Comparison of ENCODE assay signal across 14 cellular contexts in genomic region chr9:134320195-134320885, GRCh38. TPM values are rescaled to one million over a fixed set of nuclear protein-coding genes. Genes with fewer than 3 reads are reported as not detected.
DNase-seq lines count a peak whose midpoint lies in the region; ATAC-seq and TF ChIP-seq lines count a peak whose summit lies in the region.
"Had no signal": no experiment of that assay in that cellular context is flagged by ENCODE, and none has a peak within 500 bp of the region (broad histone marks: within the 10 kb centered on the region; RNA-seq: fewer than 3 reads in every experiment).

No MANE protein-coding gene starts in this region.

- no peak overlapping the region for H3K4me2 ChIP-seq in mesenchymal stem cell (ENCODE audit: low read length, poor library complexity, severe bottlenecking)

- peak overlapping the region; percentile 14 for H4K91ac ChIP-seq in mesenchymal stem cell (ENCODE audit: low read length)

- H3K4me1 Mint-ChIP-seq in activated CD4-positive, alpha-beta T cell treated with anti-CD3 and anti-CD28 coated beads, Interleukin-2, amount 10 ng/mL, durations not matched to agents 7 days and 5 days: peaks cover 3% of the 10 kb centered on the region
- peaks cover 32% of the 10 kb centered on the region for H3K4me1 Mint-ChIP-seq in endodermal cell

- no peak overlapping the region for H2BK15ac ChIP-seq in mesenchymal stem cell (ENCODE audit: low read depth, poor library complexity, severe bottlenecking)

- H3K4me1 ChIP-seq in endodermal cell (ENCODE audit: control insufficient read depth, insufficient read depth, low read length): peaks cover 4% of the 10 kb centered on the region
- peaks cover 41% of the 10 kb centered on the region for H3K4me1 ChIP-seq in mesenchymal stem cell (ENCODE audit: control insufficient read depth, insufficient read depth, low read depth, low read length)
- peaks cover 28 to 61% of the 10 kb centered on the region in 2 donors for H3K4me1 ChIP-seq in thyroid gland

- POLR2A ChIA-PET in activated CD4-positive, alpha-beta T cell treated with anti-CD3 and anti-CD28 coated beads, Interleukin-2, amount 10 ng/mL, durations not matched to agents 7 days and 5 days (lab: Charles Lee): no interaction called here

- no peak overlapping the region for H2AFZ ChIP-seq in mesenchymal stem cell (ENCODE audit: low read depth, low read length)

- H3K4me3 ChIP-seq in endodermal cell (ENCODE audit: low read length) (no peak overlapping the region), mesenchymal stem cell (ENCODE audit: insufficient read depth in 1 of 2, low read depth in 1 of 2, low read length in 2 of 2) (no peak overlapping the region), thyroid gland (replicated peaks in 1 of 3) (no peak overlapping the region)

- CTCF ChIA-PET in activated CD4-positive, alpha-beta T cell treated with anti-CD3 and anti-CD28 coated beads, Interleukin-2, amount 10 ng/mL, durations not matched to agents 7 days and 5 days (lab: Charles Lee): no interaction called here

- no peaks in the 10 kb centered on the region for H3K9me3 ChIP-seq in endodermal cell (ENCODE audit: control insufficient read depth, low read length)
- H3K9me3 ChIP-seq in mesenchymal stem cell (ENCODE audit: control insufficient read depth, low read length): no peaks in the 10 kb centered on the region
- H3K9me3 ChIP-seq in thyroid gland: no peaks in the 10 kb centered on the region

- TF ChIP-seq POLR2A in thyroid gland (IDR thresholded peaks at IDR 0.05): no peak

- 84 to 85% methylated on average over 11 to 20 of the region's 20 CpGs for WGBS in endodermal cell (ENCODE audit: insufficient coverage in 1 of 2, insufficient read length in 1 of 2), 2 experiments
- 78% methylated on average over 20 of the region's 20 CpGs for WGBS in mesenchymal stem cell
- WGBS in thyroid gland, 2 donors: 68 to 69% methylated on average over 20 of the region's 20 CpGs

- TF ChIP-seq CTCF in endodermal cell (conservative IDR thresholded peaks at IDR 0.05) (no peak), thyroid gland (IDR thresholded peaks at IDR 0.05) (no peak)

- H3K27me3 ChIP-seq in endodermal cell (ENCODE audit: control insufficient read depth, insufficient read depth, low read length, poor library complexity, severe bottlenecking): no peaks in the 10 kb centered on the region
- no peaks in the 10 kb centered on the region for H3K27me3 ChIP-seq in mesenchymal stem cell (ENCODE audit: control insufficient read depth in 1 of 2, insufficient read depth in 1 of 2, low read length in 2 of 2)
- no peaks in the 10 kb centered on the region for H3K27me3 ChIP-seq in thyroid gland

- no peak for ATAC-seq in HG02571 (IDR thresholded peaks at IDR 0.05; ENCODE audit: unreplicated experiment)
- ATAC-seq: activated CD4-positive, CD25-positive, alpha-beta regulatory T cell treated with anti-CD3 and anti-CD28 coated beads, Interleukin-2, amount 50 U/mL, for 24 hours; CD8-positive, alpha-beta T cell; stimulated activated effector memory CD8-positive, alpha-beta T cell treated with anti-CD3 and anti-CD28 coated beads, Interleukin-12 subunit alpha, Interleukin-12 subunit beta, amount 100 ng/mL, for 72 hours had no signal

- H2BK12ac ChIP-seq in mesenchymal stem cell (ENCODE audit: low read length in 2 of 2): no peak overlapping the region

- DNase-seq in activated CD4-positive, alpha-beta T cell treated with anti-CD3 and anti-CD28 coated beads, Interleukin-2, amount 50 U/mL, for 1 hour: peak; percentile 35
- no peak for DNase-seq in activated CD4-positive, alpha-beta T cell treated with anti-CD3 and anti-CD28 coated beads, Interleukin-2, amount 10 ng/mL, durations not matched to agents 7 days and 5 days
- peak; percentile 75 for DNase-seq in endodermal cell
- no peak for DNase-seq in mesenchymal stem cell
- peak; percentile 39 to 47 for DNase-seq in thyroid gland
- DNase-seq in NCI-H510A treated with DMSO at 0.1 percent for 48 hours (lab: John Stamatoyannopoulos, UW): no peak
- DNase-seq in H4 (ENCODE audit: low spot score): no peak
- DNase-seq: activated T-cell treated with anti-CD3 and anti-CD28 coated beads for 4 hours, NCI-H1436, OCI-M1 had no signal

- no peaks in the 10 kb centered on the region for H3K9me3 Mint-ChIP-seq in activated CD4-positive, alpha-beta T cell treated with anti-CD3 and anti-CD28 coated beads, Interleukin-2, amount 10 ng/mL, durations not matched to agents 7 days and 5 days
- no peaks in the 10 kb centered on the region for H3K9me3 Mint-ChIP-seq in endodermal cell
- H3K9me3 Mint-ChIP-seq: CD8-positive, alpha-beta T cell; stimulated activated effector memory CD8-positive, alpha-beta T cell treated with anti-CD3 and anti-CD28 coated beads, Interleukin-12 subunit alpha, Interleukin-12 subunit beta, amount 100 ng/mL, for 72 hours had no signal

- no peak overlapping the region for H3K4me3 Mint-ChIP-seq in activated CD4-positive, alpha-beta T cell treated with anti-CD3 and anti-CD28 coated beads, Interleukin-2, amount 10 ng/mL, durations not matched to agents 7 days and 5 days
- no peak overlapping the region for H3K4me3 Mint-ChIP-seq in endodermal cell
- H3K4me3 Mint-ChIP-seq: CD8-positive, alpha-beta T cell; stimulated activated effector memory CD8-positive, alpha-beta T cell treated with anti-CD3 and anti-CD28 coated beads, Interleukin-12 subunit alpha, Interleukin-12 subunit beta, amount 100 ng/mL, for 72 hours had no signal

- H3K27me3 Mint-ChIP-seq in activated CD4-positive, alpha-beta T cell treated with anti-CD3 and anti-CD28 coated beads, Interleukin-2, amount 10 ng/mL, durations not matched to agents 7 days and 5 days: peaks cover 23% of the 10 kb centered on the region
- H3K27me3 Mint-ChIP-seq in endodermal cell (ENCODE audit: insufficient read depth): no peaks in the 10 kb centered on the region

- H3K36me3 ChIP-seq in endodermal cell (ENCODE audit: control insufficient read depth, insufficient read depth, low read length) (no peaks in the 10 kb centered on the region), mesenchymal stem cell (ENCODE audit: control insufficient read depth in 1 of 2, insufficient read depth in 2 of 2, low read depth in 1 of 2, low read length in 2 of 2) (no peaks in the 10 kb centered on the region), thyroid gland (no peaks in the 10 kb centered on the region)

- H3K27ac Mint-ChIP-seq in activated CD4-positive, alpha-beta T cell treated with anti-CD3 and anti-CD28 coated beads, Interleukin-2, amount 10 ng/mL, durations not matched to agents 7 days and 5 days: no peak overlapping the region
- H3K27ac Mint-ChIP-seq in endodermal cell: no peak overlapping the region
- H3K27ac Mint-ChIP-seq: CD8-positive, alpha-beta T cell; stimulated activated effector memory CD8-positive, alpha-beta T cell treated with anti-CD3 and anti-CD28 coated beads, Interleukin-12 subunit alpha, Interleukin-12 subunit beta, amount 100 ng/mL, for 72 hours had no signal

- H3K27ac ChIP-seq in endodermal cell (ENCODE audit: low read depth, low read length) (peak overlapping the region; percentile 72), mesenchymal stem cell (ENCODE audit: low read length, poor library complexity, severe bottlenecking) (no peak overlapping the region), thyroid gland (no peak overlapping the region)

- no peak overlapping the region for H2AK5ac ChIP-seq in mesenchymal stem cell (ENCODE audit: low read length, severe bottlenecking)

- no peak overlapping the region for H2BK5ac ChIP-seq in mesenchymal stem cell (ENCODE audit: low read depth, low read length, poor library complexity, severe bottlenecking)

- H3K79me1 ChIP-seq in mesenchymal stem cell (replicated peaks; ENCODE audit: low read length, poor library complexity, severe bottlenecking): no peaks in the 10 kb centered on the region

- H3K23ac ChIP-seq in mesenchymal stem cell (ENCODE audit: low read length in 2 of 2): peak overlapping the region in 1 of 2 experiments; percentile 0

- intact Hi-C loops in thyroid gland (cut with DNase I): no loop called here

- H3K4ac ChIP-seq in mesenchymal stem cell (ENCODE audit: low read depth in 1 of 2, low read length in 2 of 2): no peak overlapping the region

- no peak overlapping the region for H4K8ac ChIP-seq in mesenchymal stem cell (ENCODE audit: low read length)

- H3K14ac ChIP-seq in mesenchymal stem cell (ENCODE audit: low read length in 2 of 2): peak overlapping the region in 1 of 2 experiments; percentile 91

- no peaks in the 10 kb centered on the region for H3K36me3 Mint-ChIP-seq in activated CD4-positive, alpha-beta T cell treated with anti-CD3 and anti-CD28 coated beads, Interleukin-2, amount 10 ng/mL, durations not matched to agents 7 days and 5 days (ENCODE audit: low read depth)
- no peaks in the 10 kb centered on the region for H3K36me3 Mint-ChIP-seq in endodermal cell (ENCODE audit: low read depth)
- H3K36me3 Mint-ChIP-seq: CD8-positive, alpha-beta T cell; stimulated activated effector memory CD8-positive, alpha-beta T cell treated with anti-CD3 and anti-CD28 coated beads, Interleukin-12 subunit alpha, Interleukin-12 subunit beta, amount 100 ng/mL, for 72 hours had no signal

- H3K18ac ChIP-seq in mesenchymal stem cell (ENCODE audit: low read depth in 1 of 2, low read length in 2 of 2): peak overlapping the region in 1 of 2 experiments; percentile 52

- H3K9ac ChIP-seq in endodermal cell (ENCODE audit: extremely low read depth, low read length, poor library complexity, severe bottlenecking) (no peak overlapping the region), mesenchymal stem cell (ENCODE audit: low read length) (no peak overlapping the region)

- peak overlapping the region; percentile 27 for H2BK120ac ChIP-seq in mesenchymal stem cell (ENCODE audit: low read depth, low read length)

RNA-seq across cellular contexts. Expression of gene RXRA, which starts 5.9 kb away (rescaled TPM):
- 1 to 10 TPM; 1.2 to 1.4 TPM for total RNA-seq in activated CD4-positive, alpha-beta T cell treated with anti-CD3 and anti-CD28 coated beads, Interleukin-2, amount 10 ng/mL, durations not matched to agents 7 days and 5 days
- total RNA-seq in endodermal cell: 10 to 100 TPM; 58.3 to 70.6 TPM
- 37.4 TPM for polyA plus RNA-seq in endodermal cell (2013, experiment 1 of 2)
- 33.9 TPM for polyA plus RNA-seq in endodermal cell (2013, experiment 2 of 2)
- 37.8 TPM for polyA plus RNA-seq in mesenchymal stem cell (2013, experiment 1 of 2)
- 38.3 TPM for polyA plus RNA-seq in mesenchymal stem cell (2013, experiment 2 of 2)
- 10 to 100 TPM; 39.4 to 81.3 (median 67.4) TPM for total RNA-seq in thyroid gland
- 11.2 and 12.8 TPM in 2 replicates for total RNA-seq in H4 (2014; rRNA removed; shearing (Covaris generic))

Comparison
In these comparisons a context has a peak if more than half of its experiments do, and no peak if none do; other contexts are left out.
1. DNase-seq: peak in activated CD4-positive, alpha-beta T cell treated with anti-CD3 and anti-CD28 coated beads, Interleukin-2, amount 50 U/mL, for 1 hour (single experiment), endodermal cell (single experiment) and thyroid gland (2 of 2); none in activated CD4-positive, alpha-beta T cell treated with anti-CD3 and anti-CD28 coated beads, Interleukin-2, amount 10 ng/mL, durations not matched to agents 7 days and 5 days (single experiment), mesenchymal stem cell (single experiment), NCI-H510A treated with DMSO at 0.1 percent for 48 hours (single experiment) and H4 (single experiment).